ENCODE assay signal across 12 cellular contexts in the genomic region with DNA sequence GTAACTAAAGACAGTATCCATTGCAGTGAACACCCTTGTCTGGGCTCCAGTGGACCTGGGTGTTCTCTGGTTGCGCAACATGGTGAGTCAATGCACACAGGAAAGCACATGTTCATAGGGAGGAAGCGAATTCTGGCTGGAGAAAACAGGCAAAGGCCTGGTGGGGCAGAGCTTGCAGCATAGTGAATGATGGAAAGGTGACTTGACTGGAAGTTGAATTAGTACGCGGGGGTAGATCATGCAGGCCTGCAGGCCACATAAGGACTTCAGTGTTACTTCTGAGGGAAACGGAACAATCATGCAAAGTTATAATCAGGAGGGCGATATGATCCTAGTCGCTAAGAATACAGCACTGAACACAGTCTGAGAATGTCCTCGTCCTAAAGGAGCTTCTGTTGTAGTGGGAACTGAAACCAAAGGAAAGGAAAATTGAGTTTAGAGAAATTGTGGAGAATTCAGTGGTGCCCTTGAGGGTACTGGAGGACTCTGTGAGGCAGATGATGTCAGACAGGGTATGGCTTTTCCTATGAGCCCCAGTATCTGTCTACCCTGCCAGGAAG.
DNase-seq lines count a peak whose midpoint lies in the region; ATAC-seq and TF ChIP-seq lines count a peak whose summit lies in the region.
"Had no signal": no experiment of that assay in that cellular context is flagged by ENCODE, and none has a peak within 500 bp of the region (broad histone marks: within the 10 kb centered on the region; RNA-seq: fewer than 3 reads in every experiment).

No MANE protein-coding gene starts in this region.

- DNase-seq in DMS53 (lab: John Stamatoyannopoulos, UW) (peak; percentile 35), DMS53 treated with DMSO at 0.1 percent for 48 hours (lab: John Stamatoyannopoulos, UW; ENCODE audit: unreplicated experiment) (no peak), cardiac fibroblast (ENCODE audit: low read depth in 2 of 2) (peak; percentile 84 to 89), uterus (peak; percentile 45 to 53), dedifferentiated amniotic fluid mesenchymal stem cell (ENCODE audit: extremely low spot score) (no peak)

- no peak for TF ChIP-seq CTCF in cardiac fibroblast (IDR thresholded peaks at IDR 0.05; ENCODE audit: low read depth, low read length)
- TF ChIP-seq CTCF in liver (IDR thresholded peaks at IDR 0.05; ENCODE audit: low read depth, low read length, missing input control): no peak
- TF ChIP-seq CTCF in uterus (IDR thresholded peaks at IDR 0.05): no peak

- no peak for TF ChIP-seq RAD21 in liver (IDR thresholded peaks at IDR 0.05)

- no peak overlapping the region for H3K9ac ChIP-seq in liver (ENCODE audit: low read depth in 1 of 2, low read length in 2 of 2)
- H3K9ac ChIP-seq: parathyroid adenoma had no signal

- 78% methylated on average over 8 of the region's 8 CpGs for WGBS in liver

- H3K36me3 ChIP-seq in liver (ENCODE audit: control insufficient read depth in 4 of 4, insufficient read depth in 3 of 4, low read depth in 1 of 4, low read length in 3 of 4) (no peaks in the 10 kb centered on the region), uterus (no peaks in the 10 kb centered on the region)

- H3K9me3 ChIP-seq in liver (ENCODE audit: control insufficient read depth in 4 of 4, low read length in 3 of 4): no peaks in the 10 kb centered on the region
- H3K9me3 ChIP-seq in uterus: no peaks in the 10 kb centered on the region

- H3K27me3 ChIP-seq in liver (ENCODE audit: control insufficient read depth in 4 of 4, insufficient read depth in 4 of 4, low read length in 3 of 4): no peaks in the 10 kb centered on the region
- H3K27me3 ChIP-seq in uterus: no peaks in the 10 kb centered on the region

- intact Hi-C loops in uterus (cut with DNase I; ENCODE audit: low total_unique reads): no loop called here

- H3K27ac ChIP-seq in liver (ENCODE audit: low read depth in 1 of 2, low read length in 2 of 2) (peak overlapping the region; percentile 64), uterus (no peak overlapping the region)
- H3K27ac ChIP-seq: 22Rv1, parathyroid adenoma had no signal

- TF ChIP-seq POLR2A in uterus (IDR thresholded peaks at IDR 0.05): no peak

- H3K4me1 ChIP-seq in liver (ENCODE audit: control insufficient read depth in 4 of 4, insufficient read depth in 4 of 4, low read length in 3 of 4) (peaks cover 0 to 19% (median 5%) of the 10 kb centered on the region in 4 donors), uterus (no peaks in the 10 kb centered on the region)
- H3K4me1 ChIP-seq: parathyroid adenoma had no signal

- H3K4me3 ChIP-seq in cardiac fibroblast (replicated peaks in 1 of 2; ENCODE audit: low read depth in 2 of 2, low read length in 2 of 2) (no peak overlapping the region), liver (ENCODE audit: low read depth in 1 of 3, low read length in 3 of 3) (no peak overlapping the region), uterus (no peak overlapping the region)
- H3K4me3 ChIP-seq: dorsolateral prefrontal cortex had no signal

- ATAC-seq in GM18517 (IDR thresholded peaks at IDR 0.05; ENCODE audit: unreplicated experiment) (no peak), HG03159 (IDR thresholded peaks at IDR 0.05; ENCODE audit: unreplicated experiment) (no peak)
- ATAC-seq: WTC11 had no signal

TF ChIP-seq in liver, 16 proteins besides CTCF, POLR2A, EP300 and RAD21:
- TF ChIP-seq JUND (IDR thresholded peaks at IDR 0.05) (peak; percentile 93 to 96), HNF4G (IDR thresholded peaks at IDR 0.05) (no peak), YY1 (IDR thresholded peaks at IDR 0.05) (peak; percentile 52), GABPA (IDR thresholded peaks at IDR 0.05 in 1 of 2, conservative IDR thresholded peaks at IDR 0.05 in 1 of 2) (peak in 1 of 2 donors; percentile 61), RXRA (IDR thresholded peaks at IDR 0.05) (peak in 1 of 2 donors; percentile 51), HNF4A (conservative IDR thresholded peaks at IDR 0.05) (peak; percentile 41 to 72), FOXA2 (IDR thresholded peaks at IDR 0.05) (peak; percentile 57), TAF1 (conservative IDR thresholded peaks at IDR 0.05) (no peak), MAX (IDR thresholded peaks at IDR 0.05) (peak; percentile 77), SP1 (IDR thresholded peaks at IDR 0.05) (no peak), FOXA1 (IDR thresholded peaks at IDR 0.05) (peak; percentile 18)
- TF ChIP-seq, protein P1, sequence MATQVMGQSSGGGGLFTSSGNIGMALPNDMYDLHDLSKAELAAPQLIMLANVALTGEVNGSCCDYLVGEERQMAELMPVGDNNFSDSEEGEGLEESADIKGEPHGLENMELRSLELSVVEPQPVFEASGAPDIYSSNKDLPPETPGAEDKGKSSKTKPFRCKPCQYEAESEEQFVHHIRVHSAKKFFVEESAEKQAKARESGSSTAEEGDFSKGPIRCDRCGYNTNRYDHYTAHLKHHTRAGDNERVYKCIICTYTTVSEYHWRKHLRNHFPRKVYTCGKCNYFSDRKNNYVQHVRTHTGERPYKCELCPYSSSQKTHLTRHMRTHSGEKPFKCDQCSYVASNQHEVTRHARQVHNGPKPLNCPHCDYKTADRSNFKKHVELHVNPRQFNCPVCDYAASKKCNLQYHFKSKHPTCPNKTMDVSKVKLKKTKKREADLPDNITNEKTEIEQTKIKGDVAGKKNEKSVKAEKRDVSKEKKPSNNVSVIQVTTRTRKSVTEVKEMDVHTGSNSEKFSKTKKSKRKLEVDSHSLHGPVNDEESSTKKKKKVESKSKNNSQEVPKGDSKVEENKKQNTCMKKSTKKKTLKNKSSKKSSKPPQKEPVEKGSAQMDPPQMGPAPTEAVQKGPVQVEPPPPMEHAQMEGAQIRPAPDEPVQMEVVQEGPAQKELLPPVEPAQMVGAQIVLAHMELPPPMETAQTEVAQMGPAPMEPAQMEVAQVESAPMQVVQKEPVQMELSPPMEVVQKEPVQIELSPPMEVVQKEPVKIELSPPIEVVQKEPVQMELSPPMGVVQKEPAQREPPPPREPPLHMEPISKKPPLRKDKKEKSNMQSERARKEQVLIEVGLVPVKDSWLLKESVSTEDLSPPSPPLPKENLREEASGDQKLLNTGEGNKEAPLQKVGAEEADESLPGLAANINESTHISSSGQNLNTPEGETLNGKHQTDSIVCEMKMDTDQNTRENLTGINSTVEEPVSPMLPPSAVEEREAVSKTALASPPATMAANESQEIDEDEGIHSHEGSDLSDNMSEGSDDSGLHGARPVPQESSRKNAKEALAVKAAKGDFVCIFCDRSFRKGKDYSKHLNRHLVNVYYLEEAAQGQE (IDR thresholded peaks at IDR 0.05): no peak
- TF ChIP-seq, protein P2, sequence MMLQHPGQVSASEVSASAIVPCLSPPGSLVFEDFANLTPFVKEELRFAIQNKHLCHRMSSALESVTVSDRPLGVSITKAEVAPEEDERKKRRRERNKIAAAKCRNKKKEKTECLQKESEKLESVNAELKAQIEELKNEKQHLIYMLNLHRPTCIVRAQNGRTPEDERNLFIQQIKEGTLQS (IDR thresholded peaks at IDR 0.05): peak; percentile 74

Comparison
In these comparisons a context has a peak if more than half of its experiments do, and no peak if none do; other contexts are left out.
1. DNase-seq: peak in DMS53 (single experiment), cardiac fibroblast (2 of 2) and uterus (2 of 2); none in DMS53 treated with DMSO at 0.1 percent for 48 hours (single experiment) and dedifferentiated amniotic fluid mesenchymal stem cell (single experiment).
2. H3K27ac ChIP-seq: peak in liver (2 of 2); none in uterus (0 of 2).